16 cellular contexts compared by ENCODE assay signal in genomic region chr5:102796014-102796413, GRCh38. TPM values are rescaled to one million over a fixed set of nuclear protein-coding genes. Genes with fewer than 3 reads are reported as not detected.
DNase-seq lines count a peak whose midpoint lies in the region; ATAC-seq, FAIRE-seq and TF ChIP-seq lines count a peak whose summit lies in the region.
"Had no signal": no experiment of that assay in that cellular context is flagged by ENCODE, and none has a peak within 500 bp of the region (broad histone marks: within the 10 kb centered on the region; RNA-seq: fewer than 3 reads in every experiment).

No MANE protein-coding gene starts in this region.

- H3K9me3 ChIP-seq in small intestine (ENCODE audit: control insufficient read depth, low read depth) = no peaks in the 10 kb centered on the region

- H3K36me3 ChIP-seq in small intestine (ENCODE audit: control insufficient read depth in 2 of 2, insufficient read depth in 2 of 2, low read length in 2 of 2) = no peaks in the 10 kb centered on the region

- no peaks in the 10 kb centered on the region for H3K4me1 ChIP-seq in small intestine (ENCODE audit: control insufficient read depth in 2 of 2, insufficient read depth in 1 of 2, low read depth in 1 of 2, low read length in 1 of 2)

- no peaks in the 10 kb centered on the region for H3K27me3 ChIP-seq in small intestine (ENCODE audit: control insufficient read depth in 2 of 2, insufficient read depth in 2 of 2, low read length in 2 of 2)

- intact Hi-C loops in Right ventricle myocardium inferior (cut with DNase I) = loop anchor here (2.0 kb wide), 1 partner anchor 69 kb away; no protein-coding TSS in a partner anchor
- intact Hi-C loops in cardiac septum (cut with DNase I) = loop anchor here (5.0 kb wide), 1 partner anchor 71 kb away; no protein-coding TSS in a partner anchor
- intact Hi-C loops in left ventricle myocardium superior (cut with micrococcal nuclease) = no loop called here

- H3K4me3 ChIP-seq in small intestine (ENCODE audit: low read depth in 1 of 2, low read length in 2 of 2) = no peak overlapping the region

- ATAC-seq in Right ventricle myocardium inferior = peak; percentile 50
- peak; percentile 44 for ATAC-seq in left ventricle myocardium superior
- ATAC-seq in omental fat pad (ENCODE audit: low FRiP score) = no peak
- ATAC-seq: naive thymus-derived CD4-positive, alpha-beta T cell had no signal

- DNase-seq in Right ventricle myocardium inferior (ENCODE audit: missing footprints) (no peak), cardiac septum (ENCODE audit: low spot score) (no peak), NCI-H748 (lab: John Stamatoyannopoulos, UW; ENCODE audit: unreplicated experiment) (peak; percentile 98), left ventricle myocardium superior (no peak), small intestine (no peak), omental fat pad (ENCODE audit: low spot score) (no peak), cerebellum (ENCODE audit: low spot score) (no peak)
- DNase-seq in stimulated activated CD4-positive, alpha-beta T cell treated with anti-CD3 and anti-CD28 coated beads, Interleukin-15, amount 100 ng/mL, for 24 hours = no peak
- DNase-seq: activated naive CD4-positive, alpha-beta T cell treated with anti-CD3 and anti-CD28 coated beads, Interleukin-2, amount 50 U/mL, for 16 hours; kidney; naive thymus-derived CD4-positive, alpha-beta T cell; NCI-H1048; RPMI8226; stimulated activated CD4-positive, alpha-beta T cell treated with anti-CD3 and anti-CD28 coated beads, Interleukin-12 subunit alpha, Interleukin-12 subunit beta, amount 100 ng/mL, for 4 hours; T1000 had no signal

- H3K27ac ChIP-seq in small intestine (ENCODE audit: low read depth in 1 of 2, low read length in 1 of 2) = peak overlapping the region in 1 of 2 donors; percentile 12

- 72 to 82% (median 79%) methylated on average over 2 of the region's 2 CpGs for WGBS in small intestine, 3 donors

- no peak for FAIRE-seq in small intestine (lab: Jason Lieb, UNC)
- FAIRE-seq: colon had no signal

- no peak for TF ChIP-seq CTCF in omental fat pad (IDR thresholded peaks at IDR 0.05)

RNA-seq across cellular contexts. Expression of gene PAM, which starts 40.9 kb away (rescaled TPM):
- total RNA-seq in Right ventricle myocardium inferior (959 TPM), cardiac septum (1,080 TPM), left ventricle myocardium superior (1,055 TPM), omental fat pad (100 to 1,000 TPM; 113 to 178 (median 130) TPM), cerebellum (148 TPM)
- polyA plus RNA-seq in small intestine = 10 to 100 TPM; 40.3 to 62.6 (median 57.0) TPM
